ENCODE assay signal across 8 cellular contexts in the genomic region with DNA sequence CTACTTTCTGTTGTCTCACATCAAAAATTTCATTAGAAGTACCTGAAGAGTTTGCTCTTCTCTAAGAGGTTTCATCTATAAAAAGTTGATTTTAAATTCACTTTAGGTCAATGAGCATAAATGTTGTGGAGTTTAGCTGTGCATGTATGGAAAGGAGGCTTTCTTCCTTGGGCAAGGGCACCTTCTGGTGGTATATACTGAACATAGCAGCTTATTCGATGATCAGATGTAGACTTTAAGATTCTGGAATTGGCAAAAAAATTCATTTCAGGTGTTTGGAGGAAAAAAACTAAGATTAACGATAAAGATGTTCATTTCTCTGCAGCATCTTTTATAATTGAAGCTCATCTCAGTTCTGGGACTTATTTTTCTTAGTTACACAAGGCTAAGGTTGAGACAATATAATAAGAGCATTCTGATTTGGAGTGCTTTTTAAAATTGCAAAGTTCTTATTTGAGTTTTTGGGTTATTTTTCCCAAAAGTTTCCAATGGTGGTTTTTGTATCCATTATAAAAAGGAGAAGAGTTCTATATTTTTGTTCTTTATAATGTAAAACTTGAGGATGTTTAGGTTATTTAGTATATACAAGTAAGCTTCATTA. TPM values are rescaled to one million over a fixed set of nuclear protein-coding genes. Genes with fewer than 3 reads are reported as not detected.
A peak's percentile ranks its signal among the peaks of the same experiment; 100 is the strongest.
DNase-seq lines count a peak whose midpoint lies in the region; ATAC-seq, FAIRE-seq and TF ChIP-seq lines count a peak whose summit lies in the region.

No MANE protein-coding gene starts in this region.

- no peak overlapping the region for H3K4me3 Mint-ChIP-seq in central memory CD8-positive, alpha-beta T cell

- FAIRE-seq in RCC 7860 (lab: Jason Lieb, UNC): peak; percentile 67
- no peak for FAIRE-seq in urothelium cell line (lab: Jason Lieb, UNC)

- no peak overlapping the region for H3K4me3 ChIP-seq in H7 (ENCODE audit: insufficient read depth, low read depth, low read length)
- H3K4me3 ChIP-seq in left lung: no peak overlapping the region

- peak; percentile 46 for ATAC-seq in central memory CD8-positive, alpha-beta T cell (replicated peaks; ENCODE audit: extremely low read depth, poor library complexity, severe bottlenecking)
- ATAC-seq in left lung: peak; percentile 95

- DNase-seq in A172 (ENCODE audit: low spot score) (peak; percentile 38), GDM1 (lab: John Stamatoyannopoulos, UW) (peak; percentile 49), H7 (peak; percentile 37), KG1 (lab: John Stamatoyannopoulos, UW) (peak; percentile 7), RCC 7860 (ENCODE audit: low spot score) (peak; percentile 52), left lung (no peak), urothelium cell line (ENCODE audit: low spot score) (peak; percentile 39)
- no peak for DNase-seq in central memory CD8-positive, alpha-beta T cell (ENCODE audit: low spot score in 2 of 2)

- H3K9me3 Mint-ChIP-seq in central memory CD8-positive, alpha-beta T cell: no peaks in the 10 kb centered on the region

- H3K27ac ChIP-seq in left lung: no peak overlapping the region

- no peak overlapping the region for H3K27ac Mint-ChIP-seq in central memory CD8-positive, alpha-beta T cell (ENCODE audit: low read depth)

- peak; percentile 65 to 68 for TF ChIP-seq CTCF in left lung (IDR thresholded peaks at IDR 0.05)

- H3K36me3 ChIP-seq in H7 (replicated peaks; ENCODE audit: control insufficient read depth, insufficient read depth, low read length): no peaks in the 10 kb centered on the region
- H3K36me3 ChIP-seq in left lung: no peaks in the 10 kb centered on the region

- no peaks in the 10 kb centered on the region for H3K27me3 Mint-ChIP-seq in central memory CD8-positive, alpha-beta T cell

- H3K27me3 ChIP-seq in H7 (ENCODE audit: control insufficient read depth, insufficient read depth, low read length) (no peaks in the 10 kb centered on the region), left lung (no peaks in the 10 kb centered on the region)

- intact Hi-C loops in left lung (cut with DNase I): no loop called here

- H3K9me3 ChIP-seq in left lung: no peaks in the 10 kb centered on the region

- no peaks in the 10 kb centered on the region for H3K4me1 ChIP-seq in left lung

- no peaks in the 10 kb centered on the region for H3K36me3 Mint-ChIP-seq in central memory CD8-positive, alpha-beta T cell (ENCODE audit: insufficient read depth)

- no peaks in the 10 kb centered on the region for H3K4me1 Mint-ChIP-seq in central memory CD8-positive, alpha-beta T cell

RNA-seq across cellular contexts. Expression of a gene that starts 46.8 kb away (rescaled TPM):
- total RNA-seq in A172 (2014; rRNA removed; shearing (Covaris generic)): 9.1 and 12.2 TPM in 2 replicates
- total RNA-seq in H7 (2014; rRNA removed; shearing (Covaris generic)): 0.52 and 0.90 TPM in 2 replicates
- 1 to 10 TPM; 3.9 to 4.9 TPM for total RNA-seq in left lung

Comparison
In these comparisons a context has a peak if more than half of its experiments do, and no peak if none do; other contexts are left out.
1. DNase-seq: peak in A172 (single experiment), GDM1 (single experiment), H7 (single experiment), KG1 (single experiment), RCC 7860 (single experiment) and urothelium cell line (single experiment); none in central memory CD8-positive, alpha-beta T cell (0 of 2) and left lung (0 of 2).